In genomic region chr9:96565684-96566360, GRCh38 we compare ENCODE assay signal across 8 cellular contexts. TPM values are rescaled to one million over a fixed set of nuclear protein-coding genes. Genes with fewer than 3 reads are reported as not detected.
DNase-seq lines count a peak whose midpoint lies in the region; ATAC-seq and TF ChIP-seq lines count a peak whose summit lies in the region.

No MANE protein-coding gene starts in this region.

- peaks cover 5% of the 10 kb centered on the region for H3K27me3 Mint-ChIP-seq in activated CD4-positive, alpha-beta memory T cell treated with anti-CD3 and anti-CD28 coated beads for 36 hours

- intact Hi-C loops in activated CD4-positive, alpha-beta memory T cell treated with anti-CD3 and anti-CD28 coated beads for 36 hours (cut with micrococcal nuclease): loop anchor here (1.0 to 10.0 kb wide), 7 partner anchors 13 to 325 kb away; partner anchors contain the start of gene ZNF367
- intact Hi-C loops in heart left ventricle (cut with DNase I) (loop anchor here in 4 of 10 donors (2.0 to 10.0 kb wide), 8 partner anchors 51 to 221 kb away; partner anchors contain the start of genes CDC14B (in 3 of the 4), HABP4 (in 3 of the 4) and PRXL2C (in 1 of the 4)), sciatic nerve (cut with DNase I) (no loop called here)

- TF ChIP-seq CTCF in GM06990 (IDR thresholded peaks at IDR 0.05; ENCODE audit: insufficient read depth, low read length, poor library complexity, severe bottlenecking): no peak
- no peak for TF ChIP-seq CTCF in heart left ventricle (IDR thresholded peaks at IDR 0.05)

- H3K36me3 ChIP-seq in GM06990 (ENCODE audit: control insufficient read depth, insufficient read depth, low read length) (no peaks in the 10 kb centered on the region), heart left ventricle (peaks cover 0 to 22% (median 9%) of the 10 kb centered on the region in 9 donors)

- peak; percentile 10 for DNase-seq in GM06990 (ENCODE audit: extremely low read depth, insufficient read length)
- DNase-seq in activated CD4-positive, alpha-beta memory T cell treated with anti-CD3 and anti-CD28 coated beads for 36 hours: peak; percentile 32
- no peak for DNase-seq in heart left ventricle
- DNase-seq in sciatic nerve (ENCODE audit: low spot score): no peak
- no peak for DNase-seq in HT-29 (ENCODE audit: low spot score)
- no peak for DNase-seq in ureter (ENCODE audit: low spot score)
- DNase-seq in NCI-H1694 (lab: John Stamatoyannopoulos, UW): no peak

- no peaks in the 10 kb centered on the region for H3K27me3 ChIP-seq in GM06990 (replicated peaks; ENCODE audit: control insufficient read depth, insufficient read depth, low read length)
- H3K27me3 ChIP-seq in heart left ventricle: no peaks in the 10 kb centered on the region

- H3K4me1 ChIP-seq in heart left ventricle: peaks cover 0 to 39% (median 20%) of the 10 kb centered on the region in 12 donors

- H3K4me3 ChIP-seq in GM06990 (replicated peaks; ENCODE audit: low read depth, low read length): peak overlapping the region; percentile 5
- H3K4me3 ChIP-seq in heart left ventricle: peak overlapping the region; percentile 55 to 89 (median 80)

- ATAC-seq in heart left ventricle (peak in 1 of 4 donors; percentile 32), sciatic nerve (peak; percentile 74), GM21576 (IDR thresholded peaks at IDR 0.05; ENCODE audit: unreplicated experiment) (no peak)

- peak overlapping the region; percentile 77 for H3K4me3 Mint-ChIP-seq in activated CD4-positive, alpha-beta memory T cell treated with anti-CD3 and anti-CD28 coated beads for 36 hours

- peak overlapping the region; percentile 83 for H3K27ac Mint-ChIP-seq in activated CD4-positive, alpha-beta memory T cell treated with anti-CD3 and anti-CD28 coated beads for 36 hours

- peaks cover 0 to 2% (median 0%) of the 10 kb centered on the region in 12 donors for H3K9me3 ChIP-seq in heart left ventricle

- no peaks in the 10 kb centered on the region for H3K9me3 Mint-ChIP-seq in activated CD4-positive, alpha-beta memory T cell treated with anti-CD3 and anti-CD28 coated beads for 36 hours

- POLR2A ChIA-PET in activated CD4-positive, alpha-beta memory T cell treated with anti-CD3 and anti-CD28 coated beads for 36 hours (lab: Charles Lee): interaction anchor here (0.6 to 2.2 kb wide), 7 partner anchors 11 to 855 kb away, joined by 3 to 10 read pairs (median 3); partner anchors contain the start of gene HABP4

- CTCF ChIA-PET in activated CD4-positive, alpha-beta memory T cell treated with anti-CD3 and anti-CD28 coated beads for 36 hours (lab: Charles Lee): interaction anchor here (0.6 to 3.3 kb wide), 14 partner anchors 10 to 294 kb away, joined by 3 to 25 read pairs (median 4); partner anchors contain the start of gene HABP4

- H3K27ac ChIP-seq in heart left ventricle: peak overlapping the region; percentile 75 to 96 (median 90)

- H3K4me1 Mint-ChIP-seq in activated CD4-positive, alpha-beta memory T cell treated with anti-CD3 and anti-CD28 coated beads for 36 hours (ENCODE audit: low read depth): peaks cover 30% of the 10 kb centered on the region

- H3K36me3 Mint-ChIP-seq in activated CD4-positive, alpha-beta memory T cell treated with anti-CD3 and anti-CD28 coated beads for 36 hours: peaks cover 1% of the 10 kb centered on the region

- no peak for TF ChIP-seq POLR2A in heart left ventricle (IDR thresholded peaks at IDR 0.05)

- WGBS in heart left ventricle, 4 donors: 28 to 42% (median 31%) methylated on average over 7 of the region's 7 CpGs

RNA-seq across cellular contexts. Expression of gene CDC14B, which starts 53.8 kb away (rescaled TPM):
- 1 to 10 TPM; 2.3 to 2.8 TPM for total RNA-seq in activated CD4-positive, alpha-beta memory T cell treated with anti-CD3 and anti-CD28 coated beads for 36 hours
- total RNA-seq in heart left ventricle: 10 to 100 TPM; 18.8 to 37.0 (median 26.9) TPM
- polyA plus RNA-seq in heart left ventricle: 10 to 100 TPM in 1 of 2 donors, 1 to 10 TPM in 1; 5.1 to 11.7 TPM
- 45.1 TPM for total RNA-seq in sciatic nerve
- 7.9 and 11.7 TPM in 2 replicates for total RNA-seq in HT-29 (2014; rRNA removed; shearing (Covaris generic))
- 42.0 TPM for total RNA-seq in ureter

Comparison
In these comparisons a context has a peak if more than half of its experiments do, and no peak if none do; other contexts are left out.
1. DNase-seq: peak in GM06990 (single experiment) and activated CD4-positive, alpha-beta memory T cell treated with anti-CD3 and anti-CD28 coated beads for 36 hours (single experiment); none in heart left ventricle (0 of 5), sciatic nerve (single experiment), HT-29 (single experiment), ureter (single experiment) and NCI-H1694 (single experiment).